2 cellular contexts compared by ENCODE assay signal in the genomic region with DNA sequence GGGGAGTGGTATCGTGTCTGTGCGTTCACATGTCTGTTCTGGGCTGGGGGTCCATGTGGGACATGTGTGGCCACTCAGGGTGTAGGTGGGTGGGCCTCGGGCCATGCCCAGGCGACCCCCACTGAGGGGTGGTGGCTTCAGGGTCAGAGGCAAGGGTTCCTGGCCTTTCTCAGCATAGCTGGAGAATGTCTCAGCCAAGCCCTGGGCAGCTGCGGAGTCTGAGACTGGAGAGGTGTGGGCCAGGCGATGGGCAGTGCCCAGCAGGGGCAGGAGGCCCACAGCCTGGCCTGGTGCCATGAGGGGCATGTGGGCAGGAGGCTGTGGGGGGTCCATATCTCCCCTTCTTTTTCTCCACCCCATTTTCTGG.
TF ChIP-seq lines count a peak whose summit lies in the region.

No MANE protein-coding gene starts in this region.

TF ChIP-seq in HEK293, 187 proteins besides CTCF, POLR2A, EP300 and RAD21:
- TF ChIP-seq, protein P1, sequence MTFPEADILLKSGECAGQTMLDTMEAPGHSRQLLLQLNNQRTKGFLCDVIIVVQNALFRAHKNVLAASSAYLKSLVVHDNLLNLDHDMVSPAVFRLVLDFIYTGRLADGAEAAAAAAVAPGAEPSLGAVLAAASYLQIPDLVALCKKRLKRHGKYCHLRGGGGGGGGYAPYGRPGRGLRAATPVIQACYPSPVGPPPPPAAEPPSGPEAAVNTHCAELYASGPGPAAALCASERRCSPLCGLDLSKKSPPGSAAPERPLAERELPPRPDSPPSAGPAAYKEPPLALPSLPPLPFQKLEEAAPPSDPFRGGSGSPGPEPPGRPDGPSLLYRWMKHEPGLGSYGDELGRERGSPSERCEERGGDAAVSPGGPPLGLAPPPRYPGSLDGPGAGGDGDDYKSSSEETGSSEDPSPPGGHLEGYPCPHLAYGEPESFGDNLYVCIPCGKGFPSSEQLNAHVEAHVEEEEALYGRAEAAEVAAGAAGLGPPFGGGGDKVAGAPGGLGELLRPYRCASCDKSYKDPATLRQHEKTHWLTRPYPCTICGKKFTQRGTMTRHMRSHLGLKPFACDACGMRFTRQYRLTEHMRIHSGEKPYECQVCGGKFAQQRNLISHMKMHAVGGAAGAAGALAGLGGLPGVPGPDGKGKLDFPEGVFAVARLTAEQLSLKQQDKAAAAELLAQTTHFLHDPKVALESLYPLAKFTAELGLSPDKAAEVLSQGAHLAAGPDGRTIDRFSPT (tag by site-specific recombination; IDR thresholded peaks at IDR 0.05): peak; percentile 25; the same call in 1 of the 2 replicates
- no peak for TF ChIP-seq ZNF391 (tag by site-specific recombination; IDR thresholded peaks at IDR 0.05; ENCODE audit: borderline replicate concordance, low read depth)
- TF ChIP-seq ZEB2 (tag by site-specific recombination; IDR thresholded peaks at IDR 0.05): no peak
- TF ChIP-seq ZNF202 (tag by site-specific recombination; IDR thresholded peaks at IDR 0.05; ENCODE audit: borderline replicate concordance): no peak
- no peak for TF ChIP-seq ZNF112 (tag by site-specific recombination; IDR thresholded peaks at IDR 0.05)

TF ChIP-seq in H1, 55 proteins besides CTCF, POLR2A, EP300 and RAD21:
- TF ChIP-seq KDM1A (IDR thresholded peaks at IDR 0.05; ENCODE audit: borderline replicate concordance, low read length): no peak
- TF ChIP-seq, protein P2, sequence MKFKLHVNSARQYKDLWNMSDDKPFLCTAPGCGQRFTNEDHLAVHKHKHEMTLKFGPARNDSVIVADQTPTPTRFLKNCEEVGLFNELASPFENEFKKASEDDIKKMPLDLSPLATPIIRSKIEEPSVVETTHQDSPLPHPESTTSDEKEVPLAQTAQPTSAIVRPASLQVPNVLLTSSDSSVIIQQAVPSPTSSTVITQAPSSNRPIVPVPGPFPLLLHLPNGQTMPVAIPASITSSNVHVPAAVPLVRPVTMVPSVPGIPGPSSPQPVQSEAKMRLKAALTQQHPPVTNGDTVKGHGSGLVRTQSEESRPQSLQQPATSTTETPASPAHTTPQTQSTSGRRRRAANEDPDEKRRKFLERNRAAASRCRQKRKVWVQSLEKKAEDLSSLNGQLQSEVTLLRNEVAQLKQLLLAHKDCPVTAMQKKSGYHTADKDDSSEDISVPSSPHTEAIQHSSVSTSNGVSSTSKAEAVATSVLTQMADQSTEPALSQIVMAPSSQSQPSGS (IDR thresholded peaks at IDR 0.05; ENCODE audit: low read length): no peak
- no peak for TF ChIP-seq JUN (IDR thresholded peaks at IDR 0.05; ENCODE audit: low read depth, low read length)
- no peak for TF ChIP-seq POLR2AphosphoS5 (IDR thresholded peaks at IDR 0.05; ENCODE audit: low read depth, low read length)
- TF ChIP-seq ZNF274 (IDR thresholded peaks at IDR 0.05; ENCODE audit: borderline replicate concordance, extremely low read depth, low read length): no peak
- TF ChIP-seq, protein P3, sequence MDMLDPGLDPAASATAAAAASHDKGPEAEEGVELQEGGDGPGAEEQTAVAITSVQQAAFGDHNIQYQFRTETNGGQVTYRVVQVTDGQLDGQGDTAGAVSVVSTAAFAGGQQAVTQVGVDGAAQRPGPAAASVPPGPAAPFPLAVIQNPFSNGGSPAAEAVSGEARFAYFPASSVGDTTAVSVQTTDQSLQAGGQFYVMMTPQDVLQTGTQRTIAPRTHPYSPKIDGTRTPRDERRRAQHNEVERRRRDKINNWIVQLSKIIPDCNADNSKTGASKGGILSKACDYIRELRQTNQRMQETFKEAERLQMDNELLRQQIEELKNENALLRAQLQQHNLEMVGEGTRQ (IDR thresholded peaks at IDR 0.05; ENCODE audit: low read length): no peak
- no peak for TF ChIP-seq BACH1 (IDR thresholded peaks at IDR 0.05; ENCODE audit: low read length)
- TF ChIP-seq GABPA (IDR thresholded peaks at IDR 0.05; ENCODE audit: borderline replicate concordance, insufficient read depth, low read length): no peak
- TF ChIP-seq, protein P4, sequence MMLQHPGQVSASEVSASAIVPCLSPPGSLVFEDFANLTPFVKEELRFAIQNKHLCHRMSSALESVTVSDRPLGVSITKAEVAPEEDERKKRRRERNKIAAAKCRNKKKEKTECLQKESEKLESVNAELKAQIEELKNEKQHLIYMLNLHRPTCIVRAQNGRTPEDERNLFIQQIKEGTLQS (IDR thresholded peaks at IDR 0.05; ENCODE audit: insufficient read depth, low read depth, low read length): no peak
- TF ChIP-seq RBBP5 (IDR thresholded peaks at IDR 0.05; ENCODE audit: borderline replicate concordance, low read depth, low read length): no peak
- TF ChIP-seq TEAD4 (IDR thresholded peaks at IDR 0.05; ENCODE audit: low read depth, low read length): no peak
- TF ChIP-seq, protein P5, sequence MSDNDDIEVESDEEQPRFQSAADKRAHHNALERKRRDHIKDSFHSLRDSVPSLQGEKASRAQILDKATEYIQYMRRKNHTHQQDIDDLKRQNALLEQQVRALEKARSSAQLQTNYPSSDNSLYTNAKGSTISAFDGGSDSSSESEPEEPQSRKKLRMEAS (IDR thresholded peaks at IDR 0.05): no peak
- TF ChIP-seq NANOG (IDR thresholded peaks at IDR 0.05; ENCODE audit: insufficient read depth, low read depth, low read length, poor library complexity, severe bottlenecking): no peak
- no peak for TF ChIP-seq CREB1 (IDR thresholded peaks at IDR 0.05)
- TF ChIP-seq JUND (IDR thresholded peaks at IDR 0.05; ENCODE audit: low read length): no peak
- TF ChIP-seq, protein P6, sequence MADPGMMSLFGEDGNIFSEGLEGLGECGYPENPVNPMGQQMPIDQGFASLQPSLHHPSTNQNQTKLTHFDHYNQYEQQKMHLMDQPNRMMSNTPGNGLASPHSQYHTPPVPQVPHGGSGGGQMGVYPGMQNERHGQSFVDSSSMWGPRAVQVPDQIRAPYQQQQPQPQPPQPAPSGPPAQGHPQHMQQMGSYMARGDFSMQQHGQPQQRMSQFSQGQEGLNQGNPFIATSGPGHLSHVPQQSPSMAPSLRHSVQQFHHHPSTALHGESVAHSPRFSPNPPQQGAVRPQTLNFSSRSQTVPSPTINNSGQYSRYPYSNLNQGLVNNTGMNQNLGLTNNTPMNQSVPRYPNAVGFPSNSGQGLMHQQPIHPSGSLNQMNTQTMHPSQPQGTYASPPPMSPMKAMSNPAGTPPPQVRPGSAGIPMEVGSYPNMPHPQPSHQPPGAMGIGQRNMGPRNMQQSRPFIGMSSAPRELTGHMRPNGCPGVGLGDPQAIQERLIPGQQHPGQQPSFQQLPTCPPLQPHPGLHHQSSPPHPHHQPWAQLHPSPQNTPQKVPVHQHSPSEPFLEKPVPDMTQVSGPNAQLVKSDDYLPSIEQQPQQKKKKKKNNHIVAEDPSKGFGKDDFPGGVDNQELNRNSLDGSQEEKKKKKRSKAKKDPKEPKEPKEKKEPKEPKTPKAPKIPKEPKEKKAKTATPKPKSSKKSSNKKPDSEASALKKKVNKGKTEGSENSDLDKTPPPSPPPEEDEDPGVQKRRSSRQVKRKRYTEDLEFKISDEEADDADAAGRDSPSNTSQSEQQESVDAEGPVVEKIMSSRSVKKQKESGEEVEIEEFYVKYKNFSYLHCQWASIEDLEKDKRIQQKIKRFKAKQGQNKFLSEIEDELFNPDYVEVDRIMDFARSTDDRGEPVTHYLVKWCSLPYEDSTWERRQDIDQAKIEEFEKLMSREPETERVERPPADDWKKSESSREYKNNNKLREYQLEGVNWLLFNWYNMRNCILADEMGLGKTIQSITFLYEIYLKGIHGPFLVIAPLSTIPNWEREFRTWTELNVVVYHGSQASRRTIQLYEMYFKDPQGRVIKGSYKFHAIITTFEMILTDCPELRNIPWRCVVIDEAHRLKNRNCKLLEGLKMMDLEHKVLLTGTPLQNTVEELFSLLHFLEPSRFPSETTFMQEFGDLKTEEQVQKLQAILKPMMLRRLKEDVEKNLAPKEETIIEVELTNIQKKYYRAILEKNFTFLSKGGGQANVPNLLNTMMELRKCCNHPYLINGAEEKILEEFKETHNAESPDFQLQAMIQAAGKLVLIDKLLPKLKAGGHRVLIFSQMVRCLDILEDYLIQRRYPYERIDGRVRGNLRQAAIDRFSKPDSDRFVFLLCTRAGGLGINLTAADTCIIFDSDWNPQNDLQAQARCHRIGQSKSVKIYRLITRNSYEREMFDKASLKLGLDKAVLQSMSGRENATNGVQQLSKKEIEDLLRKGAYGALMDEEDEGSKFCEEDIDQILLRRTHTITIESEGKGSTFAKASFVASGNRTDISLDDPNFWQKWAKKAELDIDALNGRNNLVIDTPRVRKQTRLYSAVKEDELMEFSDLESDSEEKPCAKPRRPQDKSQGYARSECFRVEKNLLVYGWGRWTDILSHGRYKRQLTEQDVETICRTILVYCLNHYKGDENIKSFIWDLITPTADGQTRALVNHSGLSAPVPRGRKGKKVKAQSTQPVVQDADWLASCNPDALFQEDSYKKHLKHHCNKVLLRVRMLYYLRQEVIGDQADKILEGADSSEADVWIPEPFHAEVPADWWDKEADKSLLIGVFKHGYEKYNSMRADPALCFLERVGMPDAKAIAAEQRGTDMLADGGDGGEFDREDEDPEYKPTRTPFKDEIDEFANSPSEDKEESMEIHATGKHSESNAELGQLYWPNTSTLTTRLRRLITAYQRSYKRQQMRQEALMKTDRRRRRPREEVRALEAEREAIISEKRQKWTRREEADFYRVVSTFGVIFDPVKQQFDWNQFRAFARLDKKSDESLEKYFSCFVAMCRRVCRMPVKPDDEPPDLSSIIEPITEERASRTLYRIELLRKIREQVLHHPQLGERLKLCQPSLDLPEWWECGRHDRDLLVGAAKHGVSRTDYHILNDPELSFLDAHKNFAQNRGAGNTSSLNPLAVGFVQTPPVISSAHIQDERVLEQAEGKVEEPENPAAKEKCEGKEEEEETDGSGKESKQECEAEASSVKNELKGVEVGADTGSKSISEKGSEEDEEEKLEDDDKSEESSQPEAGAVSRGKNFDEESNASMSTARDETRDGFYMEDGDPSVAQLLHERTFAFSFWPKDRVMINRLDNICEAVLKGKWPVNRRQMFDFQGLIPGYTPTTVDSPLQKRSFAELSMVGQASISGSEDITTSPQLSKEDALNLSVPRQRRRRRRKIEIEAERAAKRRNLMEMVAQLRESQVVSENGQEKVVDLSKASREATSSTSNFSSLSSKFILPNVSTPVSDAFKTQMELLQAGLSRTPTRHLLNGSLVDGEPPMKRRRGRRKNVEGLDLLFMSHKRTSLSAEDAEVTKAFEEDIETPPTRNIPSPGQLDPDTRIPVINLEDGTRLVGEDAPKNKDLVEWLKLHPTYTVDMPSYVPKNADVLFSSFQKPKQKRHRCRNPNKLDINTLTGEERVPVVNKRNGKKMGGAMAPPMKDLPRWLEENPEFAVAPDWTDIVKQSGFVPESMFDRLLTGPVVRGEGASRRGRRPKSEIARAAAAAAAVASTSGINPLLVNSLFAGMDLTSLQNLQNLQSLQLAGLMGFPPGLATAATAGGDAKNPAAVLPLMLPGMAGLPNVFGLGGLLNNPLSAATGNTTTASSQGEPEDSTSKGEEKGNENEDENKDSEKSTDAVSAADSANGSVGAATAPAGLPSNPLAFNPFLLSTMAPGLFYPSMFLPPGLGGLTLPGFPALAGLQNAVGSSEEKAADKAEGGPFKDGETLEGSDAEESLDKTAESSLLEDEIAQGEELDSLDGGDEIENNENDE (IDR thresholded peaks at IDR 0.05; ENCODE audit: insufficient replicate concordance, low read length): no peak
- TF ChIP-seq YY1 (IDR thresholded peaks at IDR 0.05; ENCODE audit: low read depth, low read length): no peak
- TF ChIP-seq SP2 (IDR thresholded peaks at IDR 0.05; ENCODE audit: low read length): no peak
- TF ChIP-seq KDM5A (IDR thresholded peaks at IDR 0.05; ENCODE audit: low read length): no peak
